Comparison of ENCODE assay signal across 21 cellular contexts in genomic region chr6:158607411-158608170, GRCh38. TPM values are rescaled to one million over a fixed set of nuclear protein-coding genes. Genes with fewer than 3 reads are reported as not detected.
DNase-seq lines count a peak whose midpoint lies in the region; ATAC-seq, FAIRE-seq and TF ChIP-seq lines count a peak whose summit lies in the region.
"Had no signal": no experiment of that assay in that cellular context is flagged by ENCODE, and none has a peak within 500 bp of the region (broad histone marks: within the 10 kb centered on the region; RNA-seq: fewer than 3 reads in every experiment).

No MANE protein-coding gene starts in this region.

- peak overlapping the region; percentile 32 for H3K27ac ChIP-seq in cingulate gyrus (ENCODE audit: low read depth, low read length)
- H3K27ac ChIP-seq: Peyer's patch had no signal

- in situ Hi-C loops in G401 (cut with HindIII; ENCODE audit: low sequenced_read_pairs), result no loop called here

- DNase-seq in G401 (ENCODE audit: low spot score) (peak; percentile 84), M059J (ENCODE audit: low read depth) (peak; percentile 18), sciatic nerve (ENCODE audit: low spot score) (peak; percentile 19), DMS 273 (lab: John Stamatoyannopoulos, UW; ENCODE audit: unreplicated experiment) (no peak), GM12891 (ENCODE audit: insufficient read length, low spot score) (no peak)
- DNase-seq: activated CD4-positive, alpha-beta T cell treated with anti-CD3 and anti-CD28 coated beads for 48 hours; activated naive CD4-positive, alpha-beta T cell treated with anti-CD3 and anti-CD28 coated beads, Interleukin-2, amount 50 U/mL, for 16 hours; amygdala; GF-D8; H7; mesendoderm; naive B cell; NCI-H1694; NCI-H2171; NCI-H526; stimulated activated CD4-positive, alpha-beta T cell treated with anti-CD3 and anti-CD28 coated beads, Interleukin-12 subunit alpha, Interleukin-12 subunit beta, amount 100 ng/mL, for 4 hours; stimulated activated CD4-positive, alpha-beta T cell treated with anti-CD3 and anti-CD28 coated beads, Interleukin-4, amount 100 ng/mL, for 24 hours; stimulated activated naive CD8-positive, alpha-beta T cell treated with anti-CD3 and anti-CD28 coated beads, Interleukin-15, Interleukin-2, amounts not matched to agents 100 U/mL and 50 U/mL, for 24 hours had no signal

- ATAC-seq in sciatic nerve (no peak), HG03439 (IDR thresholded peaks at IDR 0.05; ENCODE audit: unreplicated experiment) (no peak)
- ATAC-seq: stimulated activated naive CD8-positive, alpha-beta T cell treated with anti-CD3 and anti-CD28 coated beads, Interleukin-15, Interleukin-2, amounts not matched to agents 100 U/mL and 50 U/mL, for 24 hours had no signal

- intact Hi-C loops in sciatic nerve (cut with DNase I), result loop anchor here (10.0 kb wide), 1 partner anchor 383 kb away; no protein-coding TSS in a partner anchor

- FAIRE-seq in GM12891 (lab: Jason Lieb, UNC), result no peak

- no peak for TF ChIP-seq POLR2A in GM12891 (IDR thresholded peaks at IDR 0.05; ENCODE audit: low read depth, low read length)

TF ChIP-seq in GM12891, 5 proteins besides CTCF, POLR2A, EP300 and RAD21:
- TF ChIP-seq SPI1 (IDR thresholded peaks at IDR 0.05; ENCODE audit: low read depth, low read length) (no peak), POU2F2 (IDR thresholded peaks at IDR 0.05; ENCODE audit: low read depth, low read length) (no peak), PAX5 (IDR thresholded peaks at IDR 0.05; ENCODE audit: insufficient read depth, low read length, severe bottlenecking) (no peak), POLR2AphosphoS5 (IDR thresholded peaks at IDR 0.05; ENCODE audit: low read depth, low read length) (no peak), TAF1 (IDR thresholded peaks at IDR 0.05; ENCODE audit: low read depth, low read length) (no peak)

RNA-seq across cellular contexts. Expression of gene DYNLT1, which starts 37.0 kb away (rescaled TPM):
- 97.6 and 102 TPM in 2 replicates for total RNA-seq in G401 (2014; rRNA removed; shearing (Covaris generic))
- total RNA-seq in M059J (2014; rRNA removed; shearing (Covaris generic)), result 276 and 290 TPM in 2 replicates
- 58.6 TPM for total RNA-seq in sciatic nerve
- 45.0 TPM for polyA plus RNA-seq in GM12891 (2012; ENCODE audit: low read depth, missing spikeins)

RNA-seq across cellular contexts. Expression of gene SYTL3, which starts 42.3 kb away (rescaled TPM):
- total RNA-seq in G401 (2014; rRNA removed; shearing (Covaris generic)), result 3.1 TPM in 1 of 2 replicates, not detected in the other
- 3.3 and 7.7 TPM in 2 replicates for total RNA-seq in M059J (2014; rRNA removed; shearing (Covaris generic))
- 2.5 TPM for total RNA-seq in sciatic nerve
- 2.1 TPM for polyA plus RNA-seq in GM12891 (2012; ENCODE audit: low read depth, missing spikeins)

RNA-seq across cellular contexts. Expression of gene TMEM181, which starts 47.7 kb away (rescaled TPM):
- total RNA-seq in G401 (2014; rRNA removed; shearing (Covaris generic)), result 21.4 and 32.8 TPM in 2 replicates
- total RNA-seq in M059J (2014; rRNA removed; shearing (Covaris generic)), result 27.3 and 42.7 TPM in 2 replicates
- total RNA-seq in sciatic nerve, result 18.4 TPM
- 1.5 TPM for polyA plus RNA-seq in GM12891 (2012; ENCODE audit: low read depth, missing spikeins)

Comparison
In these comparisons a context has a peak if more than half of its experiments do, and no peak if none do; other contexts are left out.
1. DNase-seq: peak in G401 (single experiment), M059J (single experiment) and sciatic nerve (single experiment); none in DMS 273 (single experiment) and GM12891 (single experiment).